Comparison of ENCODE assay signal across 20 cellular contexts in the genomic region with DNA sequence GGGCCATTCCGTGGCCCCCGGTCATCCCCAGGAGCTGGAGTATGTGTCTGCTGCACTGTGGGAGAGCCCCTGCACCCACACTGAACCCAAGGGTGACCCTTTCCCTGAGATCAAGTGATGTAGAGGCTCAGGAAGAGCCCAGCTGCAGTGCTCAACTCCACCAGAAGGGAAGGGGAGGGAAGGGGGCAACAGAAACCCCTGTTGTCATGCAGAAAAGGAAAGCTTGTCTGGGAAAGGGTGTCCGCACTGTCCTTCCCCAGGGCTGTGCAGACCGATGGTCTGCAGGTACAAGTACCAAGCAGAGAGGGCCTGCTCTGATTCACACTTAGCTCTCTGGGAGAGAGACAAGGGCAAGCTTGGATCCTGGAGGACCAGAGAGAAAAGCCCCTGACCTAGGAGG. TPM values are rescaled to one million over a fixed set of nuclear protein-coding genes. Genes with fewer than 3 reads are reported as not detected.
DNase-seq lines count a peak whose midpoint lies in the region; TF ChIP-seq lines count a peak whose summit lies in the region.
"Had no signal": no experiment of that assay in that cellular context is flagged by ENCODE, and none has a peak within 500 bp of the region (broad histone marks: within the 10 kb centered on the region; RNA-seq: fewer than 3 reads in every experiment).

No MANE protein-coding gene starts in this region.

- H3K4me1 Mint-ChIP-seq in Calu3 (ENCODE audit: low read depth, unreplicated experiment) (peaks cover 51% of the 10 kb centered on the region), mesothelial cell of epicardium (peaks cover 24% of the 10 kb centered on the region)

- no peak overlapping the region for H3K23ac ChIP-seq in neuronal stem cell (ENCODE audit: low read depth, low read length, poor library complexity)

- peak overlapping the region; percentile 3 for H3K18ac ChIP-seq in neuronal stem cell (ENCODE audit: low read length)

- H3K9ac ChIP-seq in BLaER1 treated with 17β-estradiol and CSF1 and Interleukin-3, amounts not matched to agents 10 nM and 100 nM: 0 out of 22 replicates have a peak overlapping the region, but pooled peaks of 1 of the 11 experiments have one; percentile 15
- no peak overlapping the region for H3K9ac ChIP-seq in neuronal stem cell (ENCODE audit: low read depth, low read length, poor library complexity)

- peak overlapping the region; percentile 70 for H2AFZ ChIP-seq in neuronal stem cell (ENCODE audit: low read length)

- no peak overlapping the region for H3K4me3 ChIP-seq in BLaER1 treated with 17β-estradiol and CSF1 and Interleukin-3, amounts not matched to agents 10 nM and 100 nM
- H3K4me3 ChIP-seq in WERI-Rb-1 (ENCODE audit: low read depth, low read length): no peak overlapping the region
- H3K4me3 ChIP-seq in neuronal stem cell (ENCODE audit: low read length in 2 of 2): no peak overlapping the region
- H3K4me3 ChIP-seq: MG63 had no signal

- CTCF ChIA-PET in Calu3 (lab: Charles Lee): interaction anchor here (1.5 kb wide), 1 partner anchor 51 kb away, joined by 3 read pairs; no protein-coding TSS in a partner anchor

- H2AK5ac ChIP-seq in neuronal stem cell (ENCODE audit: low read depth, low read length): no peak overlapping the region

- H3K79me1 ChIP-seq in neuronal stem cell (ENCODE audit: low read depth, low read length): no peaks in the 10 kb centered on the region

- H3K9me3 Mint-ChIP-seq in Calu3 (ENCODE audit: low read depth, unreplicated experiment): no peaks in the 10 kb centered on the region
- no peaks in the 10 kb centered on the region for H3K9me3 Mint-ChIP-seq in mesothelial cell of epicardium

- peaks cover 36 to 92% (median 57%) of the 10 kb centered on the region in 10 experiments for H3K4me1 ChIP-seq in BLaER1 treated with 17β-estradiol and CSF1 and Interleukin-3, amounts not matched to agents 10 nM and 100 nM
- H3K4me1 ChIP-seq in neuronal stem cell (ENCODE audit: control insufficient read depth in 2 of 2, insufficient read depth in 1 of 2, low read depth in 1 of 2, low read length in 2 of 2): peaks cover 14 to 23% of the 10 kb centered on the region in 2 donors

- H3K27me3 Mint-ChIP-seq in Calu3 (ENCODE audit: unreplicated experiment) (no peaks in the 10 kb centered on the region), mesothelial cell of epicardium (ENCODE audit: low read depth) (no peaks in the 10 kb centered on the region)
- H3K27me3 Mint-ChIP-seq: activated naive CD8-positive, alpha-beta T cell; B cell had no signal

- no peak overlapping the region for H2BK120ac ChIP-seq in neuronal stem cell (ENCODE audit: low read depth, low read length)

- no peak overlapping the region for H3K14ac ChIP-seq in neuronal stem cell (ENCODE audit: low read length)

- no peaks in the 10 kb centered on the region for H4K20me1 ChIP-seq in BLaER1 treated with 17β-estradiol and CSF1 and Interleukin-3, amounts not matched to agents 10 nM and 100 nM

- no peak overlapping the region for H4K8ac ChIP-seq in neuronal stem cell (ENCODE audit: low read depth, low read length)

- peak overlapping the region in 6 of 11 experiments; percentile 70 to 87 (median 80); a peak in 12 of 22 replicates for H3K27ac ChIP-seq in BLaER1 treated with 17β-estradiol and CSF1 and Interleukin-3, amounts not matched to agents 10 nM and 100 nM
- no peak overlapping the region; the same call in 1 of the 2 replicates for H3K27ac ChIP-seq in WERI-Rb-1
- no peak overlapping the region for H3K27ac ChIP-seq in neuronal stem cell (replicated peaks; ENCODE audit: low read length)
- H3K27ac ChIP-seq: RWPE1 had no signal

- intact Hi-C loops in Calu3 (cut with micrococcal nuclease; ENCODE audit: unreplicated experiment): no loop called here

- peaks cover 30% of the 10 kb centered on the region for H3K36me3 Mint-ChIP-seq in Calu3 (ENCODE audit: insufficient read depth, unreplicated experiment)
- H3K36me3 Mint-ChIP-seq in mesothelial cell of epicardium: no peaks in the 10 kb centered on the region
- H3K36me3 Mint-ChIP-seq: brain had no signal

- H3K9me3 ChIP-seq in BLaER1 treated with 17β-estradiol and CSF1 and Interleukin-3, amounts not matched to agents 10 nM and 100 nM (replicated peaks in 1 of 11): no peaks in the 10 kb centered on the region
- no peaks in the 10 kb centered on the region for H3K9me3 ChIP-seq in WERI-Rb-1 (ENCODE audit: severe bottlenecking)
- peaks cover 0 to 4% of the 10 kb centered on the region in 2 donors for H3K9me3 ChIP-seq in neuronal stem cell (replicated peaks in 1 of 2; ENCODE audit: control insufficient read depth in 2 of 2, insufficient read depth in 1 of 2, low read depth in 1 of 2, low read length in 2 of 2)
- H3K9me3 ChIP-seq: MG63 had no signal

- no TSS peak for BruUV-seq in Calu3 (replicated peaks; lab: Mats Ljungman, UMichigan)

- H2BK5ac ChIP-seq in neuronal stem cell (ENCODE audit: low read length): no peak overlapping the region

- H3K27ac Mint-ChIP-seq in Calu3 (ENCODE audit: unreplicated experiment) (no peak overlapping the region), mesothelial cell of epicardium (no peak overlapping the region)
- H3K27ac Mint-ChIP-seq: B cell had no signal

- H3K36me3 ChIP-seq in BLaER1 treated with 17β-estradiol and CSF1 and Interleukin-3, amounts not matched to agents 10 nM and 100 nM: no peaks in the 10 kb centered on the region
- H3K36me3 ChIP-seq in WERI-Rb-1: no peaks in the 10 kb centered on the region
- H3K36me3 ChIP-seq in neuronal stem cell (replicated peaks in 1 of 2; ENCODE audit: control insufficient read depth in 2 of 2, insufficient read depth in 2 of 2, low read length in 2 of 2): no peaks in the 10 kb centered on the region
- H3K36me3 ChIP-seq: MG63 had no signal

- no peak overlapping the region for H2BK15ac ChIP-seq in neuronal stem cell (ENCODE audit: low read length)

- no CpG with 5 or more reads among the region's 4 CpGs for WGBS in neuronal stem cell (ENCODE audit: extremely low coverage in 2 of 2, insufficient read length in 2 of 2, insufficient replicate concordance in 1 of 2), 2 donors

- no peak overlapping the region for H2BK12ac ChIP-seq in neuronal stem cell (ENCODE audit: low read length)

- H4K91ac ChIP-seq in neuronal stem cell (ENCODE audit: low read depth, low read length, poor library complexity): no peak overlapping the region

- H3K27me3 ChIP-seq in BLaER1 treated with 17β-estradiol and CSF1 and Interleukin-3, amounts not matched to agents 10 nM and 100 nM: no peaks in the 10 kb centered on the region
- H3K27me3 ChIP-seq in WERI-Rb-1 (ENCODE audit: insufficient read depth, low read depth, severe bottlenecking) (no peaks in the 10 kb centered on the region), neuronal stem cell (ENCODE audit: control insufficient read depth in 3 of 3, insufficient read depth in 3 of 3, low read depth in 1 of 3, low read length in 3 of 3) (peaks cover 0 to 2% (median 0%) of the 10 kb centered on the region in 3 experiments)
- H3K27me3 ChIP-seq: MG63 had no signal

- H3K4me3 Mint-ChIP-seq in Calu3 (ENCODE audit: low read depth, unreplicated experiment) (no peak overlapping the region), mesothelial cell of epicardium (no peak overlapping the region)
- H3K4me3 Mint-ChIP-seq: activated naive CD8-positive, alpha-beta T cell; B cell; brain had no signal

- DNase-seq in Calu3: no peak
- peak; percentile 35 for DNase-seq in WERI-Rb-1
- no peak for DNase-seq in neuronal stem cell (ENCODE audit: low spot score)
- DNase-seq in mesothelial cell of epicardium (ENCODE audit: low spot score in 2 of 2, unreplicated experiment in 2 of 2): no peak
- DNase-seq in activated gamma-delta T cell treated with Interleukin-2 at 50 U/mL for 16 hours: no peak
- DNase-seq in NCI-H1092 treated with DMSO at 0.1 percent for 48 hours (lab: John Stamatoyannopoulos, UW): no peak
- DNase-seq: activated T-cell treated with anti-CD3 and anti-CD28 coated beads, Interleukin-2, amount 50 U/mL, for 48 hours; cortex of kidney; DND-41; kidney glomerular epithelial cell; MG63; NCI-H187; NCI-H345; stimulated activated CD4-positive, alpha-beta T cell treated with anti-CD3 and anti-CD28 coated beads, Interleukin-1b, Interleukin-23, amount 100 ng/mL, for 48 hours; SW 1271 had no signal

- peak overlapping the region in 8 of 11 experiments; percentile 21 to 97 (median 86); a peak in 10 of 22 replicates for H3K4me2 ChIP-seq in BLaER1 treated with 17β-estradiol and CSF1 and Interleukin-3, amounts not matched to agents 10 nM and 100 nM
- no peak overlapping the region for H3K4me2 ChIP-seq in neuronal stem cell (ENCODE audit: insufficient read depth, low read length, poor library complexity, severe bottlenecking)

- peak; percentile 33 for TF ChIP-seq CTCF in Calu3 (IDR thresholded peaks at IDR 0.05; ENCODE audit: unreplicated experiment)
- TF ChIP-seq CTCF in WERI-Rb-1 (IDR thresholded peaks at IDR 0.05; ENCODE audit: low read depth, low read length): peak; percentile 61
- no peak for TF ChIP-seq CTCF in mesothelial cell of epicardium (IDR thresholded peaks at IDR 0.05; ENCODE audit: unreplicated experiment)

- no peak overlapping the region for H3K4ac ChIP-seq in neuronal stem cell (ENCODE audit: low read length)

RNA-seq across cellular contexts. Expression of gene TOB1, which starts 45.7 kb away (rescaled TPM):
- total RNA-seq in Calu3 (2022): 177 and 241 TPM in 2 replicates
- 44.9 TPM for polyA plus RNA-seq in neuronal stem cell (2013, experiment 1 of 2)
- 45.0 TPM for polyA plus RNA-seq in neuronal stem cell (2013, experiment 2 of 2)
- total RNA-seq in mesothelial cell of epicardium: 29.4 to 34.7 TPM (median 32.0 TPM) in 3 replicates

Comparison
In these comparisons a context has a peak if more than half of its experiments do, and no peak if none do; other contexts are left out.
1. H3K27ac ChIP-seq: peak in BLaER1 treated with 17β-estradiol and CSF1 and Interleukin-3, amounts not matched to agents 10 nM and 100 nM (6 of 11); none in WERI-Rb-1 (single experiment) and neuronal stem cell (single experiment).